ENCODE assay signal across 29 cellular contexts in the genomic region with DNA sequence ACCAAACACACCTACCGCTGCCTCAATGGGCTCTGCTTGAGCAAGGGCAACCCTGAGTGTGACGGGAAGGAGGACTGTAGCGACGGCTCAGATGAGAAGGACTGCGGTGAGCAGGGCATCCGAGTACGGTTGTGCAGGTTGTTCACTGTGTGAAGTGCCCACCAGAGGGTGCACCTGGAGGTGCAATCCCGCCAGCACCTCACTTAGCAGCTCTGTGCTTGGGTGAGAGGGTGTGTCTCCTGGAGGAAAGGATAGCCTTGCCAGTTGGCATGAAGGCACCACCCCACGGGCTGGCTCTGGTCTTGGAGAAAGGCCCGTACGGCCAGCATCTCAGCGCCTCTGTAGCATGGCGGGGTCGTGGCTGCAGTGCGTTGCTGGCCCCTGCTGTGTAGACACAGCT. TPM values are rescaled to one million over a fixed set of nuclear protein-coding genes. Genes with fewer than 3 reads are reported as not detected.
DNase-seq lines count a peak whose midpoint lies in the region; TF ChIP-seq lines count a peak whose summit lies in the region.
"Had no signal": no experiment of that assay in that cellular context is flagged by ENCODE, and none has a peak within 500 bp of the region (broad histone marks: within the 10 kb centered on the region; RNA-seq: fewer than 3 reads in every experiment).

No MANE protein-coding gene starts in this region.

- TF ChIP-seq CTCF in A673 (conservative IDR thresholded peaks at IDR 0.05; ENCODE audit: low read depth, low read length) (peak; percentile 21; the same call in 1 of the 2 replicates), GM13977 (IDR thresholded peaks at IDR 0.05; ENCODE audit: extremely low read depth, insufficient read depth, missing control alignments) (peak; percentile 7), PC-9 (conservative IDR thresholded peaks at IDR 0.05) (0 out of 2 replicates have a peak, but pooled peaks have one; percentile 21), epithelial cell of proximal tubule (conservative IDR thresholded peaks at IDR 0.05; ENCODE audit: low read depth, low read length) (peak; percentile 11), sigmoid colon (IDR thresholded peaks at IDR 0.05) (no peak)

- H3K79me2 ChIP-seq in PC-9 (ENCODE audit: low read depth) = no peaks in the 10 kb centered on the region

- peaks cover 0 to 1% of the 10 kb centered on the region in 2 donors for H3K27me3 Mint-ChIP-seq in CD4-positive, alpha-beta memory T cell
- H3K27me3 Mint-ChIP-seq: activated naive CD8-positive, alpha-beta T cell treated with anti-CD3 and anti-CD28 coated beads for 36 hours; dendritic cell treated with granulocyte-macrophage colony-stimulating factor and Interleukin-4, amounts not matched to agents 40 ng/mL and 50 ng/mL, for 4 days had no signal

- no TSS peak for BruUV-seq in A673 (replicated peaks; lab: Mats Ljungman, UMichigan)
- BruUV-seq in PC-9 (replicated peaks; lab: Mats Ljungman, UMichigan) = no TSS peak

- in situ Hi-C loops in GM13977 (cut with MboI; ENCODE audit: low pct_unique_long_range_greater_than_20kb, low sequenced_read_pairs, unreplicated experiment) = no loop called here

- H3K9me3 Mint-ChIP-seq in CD4-positive, alpha-beta memory T cell = peaks cover 0 to 1% (median 0%) of the 10 kb centered on the region in 8 donors
- H3K9me3 Mint-ChIP-seq: activated naive CD8-positive, alpha-beta T cell treated with anti-CD3 and anti-CD28 coated beads for 36 hours had no signal

- H3F3A ChIP-seq in PC-9 (ENCODE audit: insufficient read depth, low read depth) = no peaks in the 10 kb centered on the region

- WGBS in sigmoid colon, 2 donors = 91 to 93% methylated on average over 15 of the region's 15 CpGs

- DNase-seq in A673 (ENCODE audit: low spot score) = no peak
- no peak for DNase-seq in GM13977 (ENCODE audit: low spot score)
- DNase-seq in PC-9 = no peak
- DNase-seq in epithelial cell of proximal tubule (ENCODE audit: low read depth) = no peak
- no peak for DNase-seq in sigmoid colon
- DNase-seq in CD4-positive, alpha-beta memory T cell = no peak
- no peak for DNase-seq in cardiac septum (ENCODE audit: low spot score)
- DNase-seq: activated CD8-positive, alpha-beta memory T cell treated with anti-CD3 and anti-CD28 coated beads for 24 hours; activated effector memory CD4-positive, alpha-beta T cell treated with Interleukin-2 at 50 U/mL for 16 hours; activated naive CD8-positive, alpha-beta T cell treated with anti-CD3 and anti-CD28 coated beads for 36 hours; activated T-cell treated with anti-CD3 and anti-CD28 coated beads for 4 hours; aorta; DMS153; gastrocnemius medialis; KBM-7; kidney; MG63; NCI-H2029; NCI-H524 treated with DMSO at 0.1 percent for 48 hours; Peyer's patch; SHP77; stimulated activated CD4-positive, alpha-beta T cell treated with anti-CD3 and anti-CD28 coated beads, Interleukin-4, amount 100 ng/mL, for 1 hour; stomach had no signal

- H3K4me3 ChIP-seq in A673 (ENCODE audit: low read depth, low read length, poor library complexity, severe bottlenecking) = no peak overlapping the region
- no peak overlapping the region for H3K4me3 ChIP-seq in PC-9
- H3K4me3 ChIP-seq in epithelial cell of proximal tubule (ENCODE audit: low read depth, low read length) = no peak overlapping the region
- no peak overlapping the region for H3K4me3 ChIP-seq in sigmoid colon
- H3K4me3 ChIP-seq in CD4-positive, alpha-beta memory T cell (ENCODE audit: low read length in 2 of 2) = no peak overlapping the region
- H3K4me3 ChIP-seq: BLaER1, cardiac muscle cell, gastrocnemius medialis, MG63, Peyer's patch, stomach had no signal

- H3K4me2 ChIP-seq in PC-9 = no peak overlapping the region
- H3K4me2 ChIP-seq: BLaER1 had no signal

- intact Hi-C loops in A673 (cut with micrococcal nuclease; ENCODE audit: unreplicated experiment) = no loop called here
- intact Hi-C loops in PC-9 (cut with micrococcal nuclease; ENCODE audit: unreplicated experiment) = no loop called here
- intact Hi-C loops in sigmoid colon (cut with DNase I) = no loop called here
- intact Hi-C loops in CD4-positive, alpha-beta memory T cell (cut with micrococcal nuclease) = no loop called here
- intact Hi-C loops in cardiac septum (cut with DNase I) = no loop called here

- H3K9me2 ChIP-seq in PC-9 (ENCODE audit: insufficient read depth) = no peaks in the 10 kb centered on the region

- TF ChIP-seq EP300 in sigmoid colon (IDR thresholded peaks at IDR 0.05) = no peak

- CTCF ChIA-PET in A673 (lab: Charles Lee) = no interaction called here
- CTCF ChIA-PET in PC-9 (lab: Charles Lee) = no interaction called here
- CTCF ChIA-PET in CD4-positive, alpha-beta memory T cell (lab: Charles Lee; ENCODE audit: partially characterized antibody) = no interaction called here

- no peak overlapping the region for H3K4me3 Mint-ChIP-seq in CD4-positive, alpha-beta memory T cell
- H3K4me3 Mint-ChIP-seq: activated naive CD8-positive, alpha-beta T cell treated with anti-CD3 and anti-CD28 coated beads for 36 hours; dendritic cell treated with granulocyte-macrophage colony-stimulating factor and Interleukin-4, amounts not matched to agents 40 ng/mL and 50 ng/mL, for 4 days had no signal

- TF ChIP-seq POLR2A in sigmoid colon (IDR thresholded peaks at IDR 0.05) = no peak

- no peaks in the 10 kb centered on the region for H4K20me1 ChIP-seq in PC-9 (ENCODE audit: insufficient read depth)
- H4K20me1 ChIP-seq: BLaER1 had no signal

- H3K4me1 Mint-ChIP-seq in CD4-positive, alpha-beta memory T cell = no peaks in the 10 kb centered on the region
- H3K4me1 Mint-ChIP-seq: activated naive CD8-positive, alpha-beta T cell treated with anti-CD3 and anti-CD28 coated beads for 36 hours had no signal

- H3K4me1 ChIP-seq in A673 (ENCODE audit: insufficient read depth, low read length, poor library complexity, severe bottlenecking) (no peaks in the 10 kb centered on the region), PC-9 (replicated peaks; ENCODE audit: insufficient read depth) (no peaks in the 10 kb centered on the region), sigmoid colon (no peaks in the 10 kb centered on the region)
- no peaks in the 10 kb centered on the region for H3K4me1 ChIP-seq in CD4-positive, alpha-beta memory T cell (ENCODE audit: insufficient read depth, low read length)
- H3K4me1 ChIP-seq: gastrocnemius medialis, Peyer's patch, stomach had no signal

- H3K27ac ChIP-seq in A673 (ENCODE audit: low read depth, low read length, poor library complexity, severe bottlenecking) = no peak overlapping the region
- H3K27ac ChIP-seq in PC-9 = no peak overlapping the region
- no peak overlapping the region for H3K27ac ChIP-seq in sigmoid colon
- no peak overlapping the region for H3K27ac ChIP-seq in CD4-positive, alpha-beta memory T cell (ENCODE audit: low read depth, low read length)
- H3K27ac ChIP-seq: BLaER1, cardiac muscle cell, gastrocnemius medialis, neutrophil, Peyer's patch, stomach had no signal

- H3K27me3 ChIP-seq in A673 (replicated peaks; ENCODE audit: insufficient read depth, low read depth, low read length, poor library complexity) = no peaks in the 10 kb centered on the region
- no peaks in the 10 kb centered on the region for H3K27me3 ChIP-seq in PC-9 (ENCODE audit: insufficient read depth, low read depth)
- no peaks in the 10 kb centered on the region for H3K27me3 ChIP-seq in sigmoid colon
- no peaks in the 10 kb centered on the region for H3K27me3 ChIP-seq in CD4-positive, alpha-beta memory T cell (ENCODE audit: insufficient read depth, low read length)
- H3K27me3 ChIP-seq: BLaER1, cardiac muscle cell, gastrocnemius medialis, MG63, Peyer's patch, stomach had no signal

- no peak overlapping the region for H3K27ac Mint-ChIP-seq in CD4-positive, alpha-beta memory T cell
- H3K27ac Mint-ChIP-seq: activated naive CD8-positive, alpha-beta T cell treated with anti-CD3 and anti-CD28 coated beads for 36 hours; dendritic cell treated with granulocyte-macrophage colony-stimulating factor and Interleukin-4, amounts not matched to agents 40 ng/mL and 50 ng/mL, for 4 days had no signal

- no peak overlapping the region for H2AFZ ChIP-seq in PC-9

- H3K9me3 ChIP-seq in A673 (ENCODE audit: low read depth, low read length, poor library complexity, severe bottlenecking) (no peaks in the 10 kb centered on the region), PC-9 (ENCODE audit: insufficient read depth, low read depth) (no peaks in the 10 kb centered on the region), sigmoid colon (no peaks in the 10 kb centered on the region)
- H3K9me3 ChIP-seq in CD4-positive, alpha-beta memory T cell (ENCODE audit: control insufficient read depth in 1 of 2, low read length in 2 of 2) = no peaks in the 10 kb centered on the region
- H3K9me3 ChIP-seq: BLaER1, gastrocnemius medialis, MG63, neutrophil, Peyer's patch, stomach had no signal

- POLR2A ChIA-PET in A673 (lab: Charles Lee; ENCODE audit: low non-redundant PET) = no interaction called here
- POLR2A ChIA-PET in PC-9 (lab: Charles Lee; ENCODE audit: unreplicated experiment) = no interaction called here
- POLR2A ChIA-PET in CD4-positive, alpha-beta memory T cell (lab: Charles Lee; ENCODE audit: partially characterized antibody) = no interaction called here

- H3K36me3 ChIP-seq in A673 (ENCODE audit: insufficient read depth, low read length, poor library complexity, severe bottlenecking) = no peaks in the 10 kb centered on the region
- H3K36me3 ChIP-seq in PC-9 (ENCODE audit: low read depth) = peaks cover 8% of the 10 kb centered on the region; the same call in 1 of the 2 replicates
- no peaks in the 10 kb centered on the region for H3K36me3 ChIP-seq in sigmoid colon
- H3K36me3 ChIP-seq in CD4-positive, alpha-beta memory T cell (ENCODE audit: insufficient read depth, low read length) = no peaks in the 10 kb centered on the region
- H3K36me3 ChIP-seq: BLaER1, cardiac muscle cell, gastrocnemius medialis, MG63 had no signal

- no peaks in the 10 kb centered on the region for H3K36me3 Mint-ChIP-seq in CD4-positive, alpha-beta memory T cell
- H3K36me3 Mint-ChIP-seq: activated naive CD8-positive, alpha-beta T cell treated with anti-CD3 and anti-CD28 coated beads for 36 hours had no signal

RNA-seq across cellular contexts. Expression of a gene that starts 39.4 kb away (rescaled TPM):
- total RNA-seq in A673 (2021) = 0.17 and 0.30 TPM in 2 replicates
- 139 and 141 TPM in 2 replicates for total RNA-seq in PC-9 (2021)
- 43.9 and 75.5 TPM in 2 replicates for total RNA-seq in epithelial cell of proximal tubule
- 1 to 10 TPM; 1.8 to 5.1 (median 3.2) TPM for total RNA-seq in sigmoid colon
- polyA plus RNA-seq in sigmoid colon = 100 to 1,000 TPM in 2 of 3 donors, 10 to 100 TPM in 1; 51.7 to 324 (median 109) TPM
- total RNA-seq in CD4-positive, alpha-beta memory T cell = under 1 TPM; 0.72 to 0.79 TPM
- polyA plus RNA-seq in CD4-positive, alpha-beta memory T cell = under 1 TPM in 1 of 2 donors, not detected in 1; 0.47 TPM
- total RNA-seq in cardiac septum = 0.65 TPM
- total RNA-seq: T-helper 2 cell treated with Interferon-gamma antibody and Interleukin-4, amounts not matched to agents 100 ng/mL and 5 ng/mL, for 36 hours had no signal
- polyA plus RNA-seq: AG04450 had no signal

Comparison
In these comparisons a context has a peak if more than half of its experiments do, and no peak if none do; other contexts are left out.
1. CTCF ChIP-seq: peak in A673 (single experiment), GM13977 (single experiment), PC-9 (single experiment) and epithelial cell of proximal tubule (single experiment); none in sigmoid colon (0 of 4).